10 cellular contexts compared by ENCODE assay signal in genomic region chr6:43391448-43392031, GRCh38. TPM values are rescaled to one million over a fixed set of nuclear protein-coding genes. Genes with fewer than 3 reads are reported as not detected.
A peak's percentile ranks its signal among the peaks of the same experiment; 100 is the strongest.
DNase-seq lines count a peak whose midpoint lies in the region; ATAC-seq and TF ChIP-seq lines count a peak whose summit lies in the region.
"Had no signal": no experiment of that assay in that cellular context is flagged by ENCODE, and none has a peak within 500 bp of the region (broad histone marks: within the 10 kb centered on the region; RNA-seq: fewer than 3 reads in every experiment).

No MANE protein-coding gene starts in this region.

- DNase-seq in cardiac muscle cell (ENCODE audit: low read depth in 1 of 2, low spot score in 1 of 2) (no peak), heart left ventricle (no peak), lower lobe of right lung (no peak), globus pallidus (ENCODE audit: low spot score) (no peak)
- DNase-seq in activated T-cell treated with anti-CD3 and anti-CD28 coated beads, Interleukin-2, amount 50 U/mL, for 48 hours, result peak; percentile 52
- DNase-seq: NCI-H446 had no signal

- peaks cover 38% of the 10 kb centered on the region for H3K4me1 ChIP-seq in cardiac muscle cell (ENCODE audit: low read depth)
- peaks cover 0 to 4% (median 0%) of the 10 kb centered on the region in 12 donors for H3K4me1 ChIP-seq in heart left ventricle
- peaks cover 5% of the 10 kb centered on the region for H3K4me1 ChIP-seq in lower lobe of right lung

- TF ChIP-seq CTCF in cardiac muscle cell (IDR thresholded peaks at IDR 0.05; ENCODE audit: low read depth, low read length) (no peak), heart left ventricle (IDR thresholded peaks at IDR 0.05) (no peak), lower lobe of right lung (IDR thresholded peaks at IDR 0.05) (no peak)

- H3K27me3 ChIP-seq in cardiac muscle cell (no peaks in the 10 kb centered on the region), heart left ventricle (peaks cover 0 to 31% (median 2%) of the 10 kb centered on the region in 9 donors), lower lobe of right lung (ENCODE audit: low read depth) (no peaks in the 10 kb centered on the region)

- H3K27ac ChIP-seq in cardiac muscle cell (peak overlapping the region; percentile 16), heart left ventricle (no peak overlapping the region), lower lobe of right lung (peak overlapping the region; percentile 27)
- H3K27ac ChIP-seq: coronary artery had no signal

- 45 to 59% (median 50%) methylated on average over 13 of the region's 13 CpGs for WGBS in heart left ventricle, 4 donors

- H3K4me3 ChIP-seq in cardiac muscle cell (no peak overlapping the region), heart left ventricle (no peak overlapping the region), lower lobe of right lung (peak overlapping the region; percentile 34)
- H3K4me3 ChIP-seq: coronary artery had no signal

- no peaks in the 10 kb centered on the region for H3K36me3 ChIP-seq in cardiac muscle cell
- no peaks in the 10 kb centered on the region for H3K36me3 ChIP-seq in heart left ventricle
- H3K36me3 ChIP-seq in lower lobe of right lung, result no peaks in the 10 kb centered on the region

- H3K9me3 ChIP-seq in cardiac muscle cell (ENCODE audit: low read depth) (no peaks in the 10 kb centered on the region), heart left ventricle (no peaks in the 10 kb centered on the region), lower lobe of right lung (no peaks in the 10 kb centered on the region)

- TF ChIP-seq POLR2A in heart left ventricle (IDR thresholded peaks at IDR 0.05), result no peak

- ATAC-seq in heart left ventricle (no peak), lower lobe of right lung (peak in 1 of 2 donors; percentile 8), GM21619 (IDR thresholded peaks at IDR 0.05; ENCODE audit: unreplicated experiment) (no peak), GM18873 (IDR thresholded peaks at IDR 0.05; ENCODE audit: low FRiP score, unreplicated experiment) (no peak), GM21447 (IDR thresholded peaks at IDR 0.05; ENCODE audit: unreplicated experiment) (no peak)

- intact Hi-C loops in heart left ventricle (cut with DNase I) (no loop called here), lower lobe of right lung (cut with DNase I) (no loop called here)

RNA-seq across cellular contexts. Expression of gene ZNF318, which starts 22.1 kb away (rescaled TPM):
- 14.8 and 27.2 TPM in 2 replicates for total RNA-seq in cardiac muscle cell
- polyA plus RNA-seq in cardiac muscle cell, result 16.2 and 22.9 TPM in 2 replicates
- total RNA-seq in heart left ventricle, result 10 to 100 TPM; 10.5 to 15.7 (median 14.3) TPM
- 1 to 10 TPM; 7.3 to 9.2 TPM for polyA plus RNA-seq in heart left ventricle
- 18.3 TPM for total RNA-seq in lower lobe of right lung

RNA-seq across cellular contexts. Expression of gene ABCC10, which starts 35.8 kb away (rescaled TPM):
- total RNA-seq in cardiac muscle cell, result 19.8 and 25.6 TPM in 2 replicates
- 20.6 and 29.4 TPM in 2 replicates for polyA plus RNA-seq in cardiac muscle cell
- total RNA-seq in heart left ventricle, result 10 to 100 TPM in 5 of 9 donors, 1 to 10 TPM in 4; 6.4 to 18.3 (median 10.3) TPM
- polyA plus RNA-seq in heart left ventricle, result 10 to 100 TPM in 1 of 2 donors, 1 to 10 TPM in 1; 7.3 to 19.6 TPM
- total RNA-seq in lower lobe of right lung, result 34.4 TPM

Comparison
In these comparisons a context has a peak if more than half of its experiments do, and no peak if none do; other contexts are left out.
1. H3K27ac ChIP-seq: peak in cardiac muscle cell (single experiment) and lower lobe of right lung (single experiment); none in heart left ventricle (0 of 12).
2. DNase-seq: peak in activated T-cell treated with anti-CD3 and anti-CD28 coated beads, Interleukin-2, amount 50 U/mL, for 48 hours (2 of 2); none in cardiac muscle cell (0 of 2), heart left ventricle (0 of 5), lower lobe of right lung (single experiment) and globus pallidus (single experiment).